14 cellular contexts compared by ENCODE assay signal in the genomic region with DNA sequence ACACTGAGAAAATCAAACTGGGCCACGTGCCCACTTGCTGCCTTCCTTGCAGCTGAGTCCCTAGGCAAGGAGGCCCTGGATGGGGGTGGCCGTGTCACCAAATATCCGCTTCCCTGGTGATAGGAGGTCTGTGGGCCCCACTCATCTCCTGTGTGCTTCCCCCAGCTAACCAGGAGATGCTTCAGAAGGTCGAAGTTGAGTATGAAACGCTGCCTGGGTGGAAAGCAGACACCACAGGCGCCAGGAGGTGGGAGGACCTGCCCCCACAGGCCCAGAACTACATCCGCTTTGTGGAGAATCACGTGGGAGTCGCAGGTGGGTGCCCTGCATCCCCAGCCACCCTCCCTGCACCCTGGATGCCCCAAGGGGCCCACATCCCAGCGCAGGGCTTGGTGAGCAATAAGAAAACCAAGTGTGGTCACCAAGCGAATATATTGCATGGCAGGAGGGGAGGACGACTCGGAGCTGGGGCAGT. TPM values are rescaled to one million over a fixed set of nuclear protein-coding genes. Genes with fewer than 3 reads are reported as not detected.
DNase-seq lines count a peak whose midpoint lies in the region; ATAC-seq and TF ChIP-seq lines count a peak whose summit lies in the region.
"Had no signal": no experiment of that assay in that cellular context is flagged by ENCODE, and none has a peak within 500 bp of the region (broad histone marks: within the 10 kb centered on the region; RNA-seq: fewer than 3 reads in every experiment).

No MANE protein-coding gene starts in this region.

- H3K27me3 Mint-ChIP-seq in neural crest cell (ENCODE audit: low read depth) (no peaks in the 10 kb centered on the region), WTC11 (ENCODE audit: low read depth) (peaks cover 14% of the 10 kb centered on the region)
- H3K27me3 Mint-ChIP-seq in CD8-positive, alpha-beta memory T cell = no peaks in the 10 kb centered on the region
- H3K27me3 Mint-ChIP-seq: B cell had no signal

- H3K4me1 Mint-ChIP-seq in neural crest cell = peaks cover 32% of the 10 kb centered on the region
- peaks cover 3 to 19% (median 9%) of the 10 kb centered on the region in 3 donors for H3K4me1 Mint-ChIP-seq in CD8-positive, alpha-beta memory T cell
- H3K4me1 Mint-ChIP-seq in WTC11 = peaks cover 3% of the 10 kb centered on the region; the same call in 1 of the 2 replicates

- intact Hi-C loops in heart left ventricle (cut with DNase I) (no loop called here), Right ventricle myocardium superior (cut with DNase I) (no loop called here)

- DNase-seq in heart left ventricle (peak in 3 of 5 donors; percentile 9 to 35 (median 17)), Right ventricle myocardium superior (no peak), neural crest cell (ENCODE audit: low read depth, low spot score) (no peak), WTC11 (ENCODE audit: low spot score) (no peak)
- no peak for DNase-seq in CD8-positive, alpha-beta memory T cell
- DNase-seq: activated naive CD4-positive, alpha-beta T cell treated with anti-CD3 and anti-CD28 coated beads, Interleukin-2, amount 10 ng/mL, durations not matched to agents 7 days and 5 days; GF-D8; GOT3; NCI-H510A had no signal

- no peaks in the 10 kb centered on the region for H3K9me3 Mint-ChIP-seq in neural crest cell
- H3K9me3 Mint-ChIP-seq in CD8-positive, alpha-beta memory T cell = no peaks in the 10 kb centered on the region
- peaks cover 21% of the 10 kb centered on the region for H3K9me3 Mint-ChIP-seq in WTC11
- H3K9me3 Mint-ChIP-seq: activated naive CD4-positive, alpha-beta T cell treated with anti-CD3 and anti-CD28 coated beads, Interleukin-2, amount 10 ng/mL, durations not matched to agents 7 days and 5 days; dendritic cell treated with granulocyte-macrophage colony-stimulating factor and Interleukin-4, amounts not matched to agents 40 ng/mL and 50 ng/mL, for 4 days had no signal

- H3K9me3 ChIP-seq in heart left ventricle = no peaks in the 10 kb centered on the region
- H3K9me3 ChIP-seq in CD8-positive, alpha-beta memory T cell (ENCODE audit: low read length) = no peaks in the 10 kb centered on the region

- H3K4me1 ChIP-seq in heart left ventricle (peaks cover 0 to 21% (median 3%) of the 10 kb centered on the region in 12 donors), urinary bladder (ENCODE audit: insufficient read depth) (peaks cover 6% of the 10 kb centered on the region)
- no peaks in the 10 kb centered on the region for H3K4me1 ChIP-seq in CD8-positive, alpha-beta memory T cell (ENCODE audit: insufficient read depth, low read length)

- POLR2A ChIA-PET in CD8-positive, alpha-beta memory T cell (lab: Charles Lee) = no interaction called here
- POLR2A ChIA-PET in WTC11 (lab: Charles Lee) = no interaction called here

- H3K27me3 ChIP-seq in heart left ventricle = no peaks in the 10 kb centered on the region
- no peaks in the 10 kb centered on the region for H3K27me3 ChIP-seq in CD8-positive, alpha-beta memory T cell (ENCODE audit: insufficient read depth, low read length, poor library complexity, severe bottlenecking)

- peaks cover 3% of the 10 kb centered on the region for H3K36me3 Mint-ChIP-seq in neural crest cell (ENCODE audit: low read depth)
- no peaks in the 10 kb centered on the region for H3K36me3 Mint-ChIP-seq in CD8-positive, alpha-beta memory T cell
- peaks cover 19% of the 10 kb centered on the region for H3K36me3 Mint-ChIP-seq in WTC11
- H3K36me3 Mint-ChIP-seq: activated naive CD4-positive, alpha-beta T cell treated with anti-CD3 and anti-CD28 coated beads, Interleukin-2, amount 10 ng/mL, durations not matched to agents 7 days and 5 days had no signal

- peak overlapping the region in 4 of 12 donors; percentile 34 to 53 (median 42) for H3K27ac ChIP-seq in heart left ventricle
- peak overlapping the region; percentile 80 for H3K27ac ChIP-seq in angular gyrus (ENCODE audit: low read depth, low read length)
- H3K27ac ChIP-seq in urinary bladder (ENCODE audit: low read depth) = peak overlapping the region; percentile 57
- H3K27ac ChIP-seq in CD8-positive, alpha-beta memory T cell (ENCODE audit: low read depth, low read length) = no peak overlapping the region

- no peak for TF ChIP-seq CTCF in heart left ventricle (IDR thresholded peaks at IDR 0.05)
- no peak for TF ChIP-seq CTCF in neural crest cell (conservative IDR thresholded peaks at IDR 0.05)
- no peak for TF ChIP-seq CTCF in WTC11 (IDR thresholded peaks at IDR 0.05)

- CTCF ChIA-PET in CD8-positive, alpha-beta memory T cell (lab: Charles Lee) = interaction anchor here (1.4 kb wide), 1 partner anchor 21 kb away, joined by 3 read pairs; no protein-coding TSS in a partner anchor
- CTCF ChIA-PET in WTC11 (lab: Charles Lee) = interaction anchor here (1.4 kb wide), 1 partner anchor 23 kb away, joined by 3 read pairs; no protein-coding TSS in a partner anchor

- peak overlapping the region; percentile 27 for H3K27ac Mint-ChIP-seq in neural crest cell (ENCODE audit: unreplicated experiment)
- H3K27ac Mint-ChIP-seq in CD8-positive, alpha-beta memory T cell = peak overlapping the region in 1 of 8 donors; percentile 65
- H3K27ac Mint-ChIP-seq in WTC11 = no peak overlapping the region
- H3K27ac Mint-ChIP-seq: activated naive CD4-positive, alpha-beta T cell treated with anti-CD3 and anti-CD28 coated beads, Interleukin-2, amount 10 ng/mL, durations not matched to agents 7 days and 5 days; B cell; dendritic cell treated with granulocyte-macrophage colony-stimulating factor and Interleukin-4, amounts not matched to agents 40 ng/mL and 50 ng/mL, for 4 days had no signal

- TF ChIP-seq POLR2A in heart left ventricle (IDR thresholded peaks at IDR 0.05) = no peak

- no peak overlapping the region for H3K4me3 ChIP-seq in heart left ventricle
- H3K4me3 ChIP-seq in urinary bladder (ENCODE audit: low read depth, low read length) = no peak overlapping the region
- no peak overlapping the region for H3K4me3 ChIP-seq in CD8-positive, alpha-beta memory T cell (ENCODE audit: low read length)

- H3K36me3 ChIP-seq in heart left ventricle (peaks cover 0 to 52% (median 37%) of the 10 kb centered on the region in 9 donors), urinary bladder (ENCODE audit: insufficient read depth) (no peaks in the 10 kb centered on the region)
- no peaks in the 10 kb centered on the region for H3K36me3 ChIP-seq in CD8-positive, alpha-beta memory T cell (ENCODE audit: insufficient read depth, low read length)

- WGBS in heart left ventricle, 4 donors = 81 to 91% (median 84%) methylated on average over 9 to 13 of the region's 13 CpGs
- 73% methylated on average over 13 of the region's 13 CpGs for WGBS in urinary bladder

- ATAC-seq in heart left ventricle (no peak), Right ventricle myocardium superior (ENCODE audit: poor library complexity) (no peak), HG03442 (IDR thresholded peaks at IDR 0.05; ENCODE audit: unreplicated experiment) (no peak), WTC11 (no peak)

- H3K4me3 Mint-ChIP-seq in neural crest cell (no peak overlapping the region), WTC11 (no peak overlapping the region)
- peak overlapping the region in 2 of 7 donors; percentile 6 to 15 for H3K4me3 Mint-ChIP-seq in CD8-positive, alpha-beta memory T cell
- H3K4me3 Mint-ChIP-seq: activated naive CD4-positive, alpha-beta T cell treated with anti-CD3 and anti-CD28 coated beads, Interleukin-2, amount 10 ng/mL, durations not matched to agents 7 days and 5 days; B cell; dendritic cell treated with granulocyte-macrophage colony-stimulating factor and Interleukin-4, amounts not matched to agents 40 ng/mL and 50 ng/mL, for 4 days had no signal

TF ChIP-seq in WTC11, 78 proteins besides CTCF, POLR2A, EP300 and RAD21:
- TF ChIP-seq SMAD4 (CRISPR knock-in tag; IDR thresholded peaks at IDR 0.05) (no peak), JAZF1 (CRISPR knock-in tag; IDR thresholded peaks at IDR 0.05) (no peak), ZNF671 (CRISPR knock-in tag; IDR thresholded peaks at IDR 0.05) (no peak)

RNA-seq across cellular contexts. Expression of a gene that starts 6.8 kb away (rescaled TPM):
- total RNA-seq in heart left ventricle (100 to 1,000 TPM in 2 of 9 donors, 10 to 100 TPM in 7; 41.0 to 203 (median 53.9) TPM), Right ventricle myocardium superior (60.7 TPM), neural crest cell (109 and 121 TPM in 2 replicates), urinary bladder (39.9 TPM), WTC11 (2021) (113 to 128 TPM (median 124 TPM) in 3 replicates)
- polyA plus RNA-seq in heart left ventricle (100 to 1,000 TPM; 126 to 191 TPM), urinary bladder (280 TPM)
- 100 to 1,000 TPM; 150 to 175 TPM for total RNA-seq in CD8-positive, alpha-beta memory T cell
- polyA plus RNA-seq in CD8-positive, alpha-beta memory T cell = 227 TPM

RNA-seq across cellular contexts. Expression of a gene that starts 22.1 kb away (rescaled TPM):
- total RNA-seq in heart left ventricle (100 to 1,000 TPM in 8 of 9 donors, 10 to 100 TPM in 1; 78.9 to 247 (median 160) TPM), Right ventricle myocardium superior (215 TPM), neural crest cell (4.4 and 5.0 TPM in 2 replicates), urinary bladder (5.4 TPM), WTC11 (2021) (10.0 to 13.3 TPM (median 12.0 TPM) in 3 replicates)
- polyA plus RNA-seq in heart left ventricle (100 to 1,000 TPM in 1 of 2 donors, 10 to 100 TPM in 1; 64.7 to 258 TPM), urinary bladder (8.4 TPM)
- total RNA-seq in CD8-positive, alpha-beta memory T cell = 1 to 10 TPM; 1.4 to 1.5 TPM
- 1.6 TPM for polyA plus RNA-seq in CD8-positive, alpha-beta memory T cell

RNA-seq across cellular contexts. Expression of a gene that starts 49.4 kb away (rescaled TPM):
- total RNA-seq in heart left ventricle (100 to 1,000 TPM; 115 to 173 (median 143) TPM), Right ventricle myocardium superior (120 TPM), neural crest cell (179 and 191 TPM in 2 replicates), urinary bladder (70.3 TPM), WTC11 (2021) (105 to 121 TPM (median 106 TPM) in 3 replicates)
- polyA plus RNA-seq in heart left ventricle (100 to 1,000 TPM; 108 to 129 TPM), urinary bladder (162 TPM)
- total RNA-seq in CD8-positive, alpha-beta memory T cell = 100 to 1,000 TPM; 147 to 150 TPM
- 34.1 TPM for polyA plus RNA-seq in CD8-positive, alpha-beta memory T cell

RNA-seq across cellular contexts. Expression of a gene that starts 54.8 kb away (rescaled TPM):
- total RNA-seq in heart left ventricle (10 to 100 TPM in 3 of 9 donors, 1 to 10 TPM in 6; 4.9 to 12.9 (median 7.4) TPM), Right ventricle myocardium superior (5.0 TPM), neural crest cell (2.2 and 2.7 TPM in 2 replicates), urinary bladder (3.5 TPM), WTC11 (2021) (5.4 to 6.4 TPM (median 5.5 TPM) in 3 replicates)
- polyA plus RNA-seq in heart left ventricle (10 to 100 TPM in 1 of 2 donors, 1 to 10 TPM in 1; 4.2 to 12.3 TPM), urinary bladder (6.3 TPM)
- 1 to 10 TPM; 3.3 to 3.5 TPM for total RNA-seq in CD8-positive, alpha-beta memory T cell
- polyA plus RNA-seq in CD8-positive, alpha-beta memory T cell = 2.7 TPM

RNA-seq across cellular contexts. Expression of a gene that starts 56.7 kb away (rescaled TPM):
- 10 to 100 TPM; 26.0 to 58.9 (median 28.8) TPM for total RNA-seq in heart left ventricle
- 10 to 100 TPM; 27.3 to 32.5 TPM for polyA plus RNA-seq in heart left ventricle
- 28.3 TPM for total RNA-seq in Right ventricle myocardium superior
- total RNA-seq in neural crest cell = 60.6 and 61.7 TPM in 2 replicates
- total RNA-seq in urinary bladder = 20.6 TPM
- 54.2 TPM for polyA plus RNA-seq in urinary bladder
- total RNA-seq in CD8-positive, alpha-beta memory T cell = 10 to 100 TPM; 55.9 to 56.3 TPM
- polyA plus RNA-seq in CD8-positive, alpha-beta memory T cell = 4.6 TPM
- total RNA-seq in WTC11 (2021) = 69.0 to 82.4 TPM (median 72.4 TPM) in 3 replicates

Comparison
In these comparisons a context has a peak if more than half of its experiments do, and no peak if none do; other contexts are left out.
1. DNase-seq: peak in heart left ventricle (3 of 5); none in Right ventricle myocardium superior (single experiment), neural crest cell (single experiment), CD8-positive, alpha-beta memory T cell (0 of 5) and WTC11 (single experiment).